12 cellular contexts compared by ENCODE assay signal in the genomic region with DNA sequence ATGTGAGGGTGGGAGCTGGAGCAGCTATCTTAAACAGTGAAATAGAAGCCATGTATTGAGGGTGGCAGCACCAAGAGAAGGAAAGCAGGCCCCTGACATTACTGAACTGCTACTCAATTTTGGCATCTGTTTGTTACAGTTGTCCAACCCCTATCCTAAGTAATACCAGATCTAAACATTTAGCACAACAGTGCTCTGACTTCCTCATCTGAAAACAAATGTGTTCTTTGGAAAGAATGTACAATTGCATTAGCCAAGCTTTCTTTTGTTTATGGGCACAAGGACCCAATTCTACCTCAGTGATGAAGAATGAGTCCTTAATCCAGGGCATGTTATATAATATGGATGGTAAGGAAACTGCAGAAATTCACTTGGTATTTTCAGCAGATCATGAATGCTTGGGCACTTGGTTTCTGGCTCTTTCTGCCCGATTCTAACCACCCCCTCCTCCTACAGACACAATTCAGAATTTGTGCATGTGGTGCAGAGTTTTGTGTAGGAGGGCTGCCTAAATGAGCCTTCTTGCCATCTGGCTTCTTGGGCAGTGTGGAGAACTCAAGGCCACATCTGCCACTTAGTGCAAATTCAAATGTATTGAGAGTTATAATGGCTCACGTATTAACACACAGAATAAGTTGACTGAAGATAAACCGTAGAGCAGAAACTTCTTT. TPM values are rescaled to one million over a fixed set of nuclear protein-coding genes. Genes with fewer than 3 reads are reported as not detected.
DNase-seq lines count a peak whose midpoint lies in the region; ATAC-seq and TF ChIP-seq lines count a peak whose summit lies in the region.
"Had no signal": no experiment of that assay in that cellular context is flagged by ENCODE, and none has a peak within 500 bp of the region (broad histone marks: within the 10 kb centered on the region; RNA-seq: fewer than 3 reads in every experiment).

No MANE protein-coding gene starts in this region.

- H3K27me3 ChIP-seq in CD4-positive, alpha-beta memory T cell (ENCODE audit: insufficient read depth, low read length), result no peaks in the 10 kb centered on the region
- H3K27me3 ChIP-seq in rectal smooth muscle tissue (ENCODE audit: control insufficient read depth, insufficient read depth, low read length), result no peaks in the 10 kb centered on the region

- no peak overlapping the region for H3K4me3 Mint-ChIP-seq in CD4-positive, alpha-beta memory T cell
- no peak overlapping the region for H3K4me3 Mint-ChIP-seq in T-helper 17 cell
- H3K4me3 Mint-ChIP-seq: T-helper 1 cell treated with Interleukin-12 subunit alpha and Interleukin-12 subunit beta and Interleukin-4 antibody, amounts not matched to agents 30 μg/mL and 1 μg/mL, for 36 hours had no signal

- no peak overlapping the region for H3K4me3 ChIP-seq in CD4-positive, alpha-beta memory T cell (ENCODE audit: low read length in 2 of 2)
- H3K4me3 ChIP-seq in fibroblast of the aortic adventitia (ENCODE audit: low read depth, low read length) (no peak overlapping the region), rectal smooth muscle tissue (ENCODE audit: low read length) (no peak overlapping the region)

- POLR2A ChIA-PET in CD4-positive, alpha-beta memory T cell (lab: Charles Lee; ENCODE audit: partially characterized antibody), result interaction anchor here (1.3 kb wide), 1 partner anchor 36 kb away, joined by 3 read pairs; a partner anchor contains a TSS

- no peak for TF ChIP-seq CTCF in fibroblast of the aortic adventitia (IDR thresholded peaks at IDR 0.05; ENCODE audit: insufficient read depth, low read length)

- H3K4me1 ChIP-seq in CD4-positive, alpha-beta memory T cell (ENCODE audit: insufficient read depth, low read length), result peaks cover 8% of the 10 kb centered on the region
- H3K4me1 ChIP-seq in rectal smooth muscle tissue (ENCODE audit: control insufficient read depth, insufficient read depth, low read length), result peaks cover 32% of the 10 kb centered on the region

- H3K27me3 Mint-ChIP-seq in CD4-positive, alpha-beta memory T cell, result no peaks in the 10 kb centered on the region
- no peaks in the 10 kb centered on the region for H3K27me3 Mint-ChIP-seq in T-helper 17 cell

- no peak overlapping the region for H3K9ac ChIP-seq in rectal smooth muscle tissue (ENCODE audit: low read length)

- H3K4me1 Mint-ChIP-seq in CD4-positive, alpha-beta memory T cell, result peaks cover under 1 to 13% (median 4%) of the 10 kb centered on the region in 4 donors
- peaks cover 4% of the 10 kb centered on the region for H3K4me1 Mint-ChIP-seq in T-helper 17 cell

- no peaks in the 10 kb centered on the region for H3K36me3 ChIP-seq in CD4-positive, alpha-beta memory T cell (ENCODE audit: insufficient read depth, low read length)
- no peaks in the 10 kb centered on the region for H3K36me3 ChIP-seq in rectal smooth muscle tissue (ENCODE audit: control insufficient read depth, insufficient read depth, low read length)

- no peak overlapping the region for H3K27ac ChIP-seq in CD4-positive, alpha-beta memory T cell (ENCODE audit: low read depth, low read length)
- peak overlapping the region; percentile 53 for H3K27ac ChIP-seq in rectal smooth muscle tissue (ENCODE audit: low read depth, low read length)

- no peaks in the 10 kb centered on the region for H3K9me3 Mint-ChIP-seq in CD4-positive, alpha-beta memory T cell
- H3K9me3 Mint-ChIP-seq: T-helper 1 cell treated with Interleukin-12 subunit alpha and Interleukin-12 subunit beta and Interleukin-4 antibody, amounts not matched to agents 30 μg/mL and 1 μg/mL, for 36 hours had no signal

- CTCF ChIA-PET in CD4-positive, alpha-beta memory T cell (lab: Charles Lee; ENCODE audit: partially characterized antibody), result interaction anchor here (1.2 to 8.9 kb wide), 2 partner anchors 32 to 62 kb away, joined by 3 to 160 read pairs; no protein-coding TSS in a partner anchor

- no peaks in the 10 kb centered on the region for H3K9me3 ChIP-seq in CD4-positive, alpha-beta memory T cell (ENCODE audit: control insufficient read depth in 1 of 2, low read length in 2 of 2)
- no peaks in the 10 kb centered on the region for H3K9me3 ChIP-seq in T-helper 17 cell (ENCODE audit: control insufficient read depth, low read length, poor library complexity, severe bottlenecking)

- no peaks in the 10 kb centered on the region for H3K36me3 Mint-ChIP-seq in CD4-positive, alpha-beta memory T cell
- H3K36me3 Mint-ChIP-seq in T-helper 17 cell (ENCODE audit: low read depth), result no peaks in the 10 kb centered on the region

- intact Hi-C loops in CD4-positive, alpha-beta memory T cell (cut with micrococcal nuclease), result no loop called here

- no peak for ATAC-seq in HG02759 (IDR thresholded peaks at IDR 0.05; ENCODE audit: unreplicated experiment)
- no peak for ATAC-seq in T-helper 17 cell

- H3K27ac Mint-ChIP-seq in CD4-positive, alpha-beta memory T cell, result peak overlapping the region in 4 of 7 donors; percentile 6 to 60 (median 46)
- no peak overlapping the region for H3K27ac Mint-ChIP-seq in T-helper 17 cell

- no peak for DNase-seq in CD4-positive, alpha-beta memory T cell
- peak; percentile 22 for DNase-seq in NCI-H69 (lab: John Stamatoyannopoulos, UW)
- peak; percentile 34 for DNase-seq in fibroblast of the aortic adventitia (ENCODE audit: low read depth)
- no peak for DNase-seq in kidney tubule cell (ENCODE audit: low spot score)
- DNase-seq in H4 (ENCODE audit: low spot score), result no peak
- no peak for DNase-seq in T-helper 17 cell
- DNase-seq: cortex of kidney, DMS53, NCI-H510A treated with DMSO at 0.1 percent for 48 hours had no signal

RNA-seq across cellular contexts. Expression of a gene that starts 36.9 kb away (rescaled TPM):
- total RNA-seq in CD4-positive, alpha-beta memory T cell, result 100 to 1,000 TPM; 213 to 224 TPM
- polyA plus RNA-seq in CD4-positive, alpha-beta memory T cell, result 100 to 1,000 TPM; 109 to 244 TPM
- total RNA-seq in fibroblast of the aortic adventitia (ENCODE audit: low replicate concordance) (75.9 and 132 TPM in 2 replicates), T-helper 17 cell (100 to 1,000 TPM; 285 to 301 TPM)
- total RNA-seq in H4 (2014; rRNA removed; shearing (Covaris generic)), result 19.4 and 38.2 TPM in 2 replicates

Comparison
In these comparisons a context has a peak if more than half of its experiments do, and no peak if none do; other contexts are left out.
1. DNase-seq: peak in NCI-H69 (single experiment) and fibroblast of the aortic adventitia (single experiment); none in CD4-positive, alpha-beta memory T cell (0 of 5), kidney tubule cell (single experiment), H4 (single experiment) and T-helper 17 cell (0 of 3).